In genomic region chr15:31482122-31482922, GRCh38 we compare ENCODE assay signal across 14 cellular contexts.
DNase-seq lines count a peak whose midpoint lies in the region; ATAC-seq and TF ChIP-seq lines count a peak whose summit lies in the region.
"Had no signal": no experiment of that assay in that cellular context is flagged by ENCODE, and none has a peak within 500 bp of the region (broad histone marks: within the 10 kb centered on the region; RNA-seq: fewer than 3 reads in every experiment).

No MANE protein-coding gene starts in this region.

- peak overlapping the region; percentile 33 for H3K4me3 ChIP-seq in effector memory CD4-positive, alpha-beta T cell (ENCODE audit: insufficient read depth, low read depth, low read length, poor library complexity, severe bottlenecking)
- H3K4me3 ChIP-seq in smooth muscle cell: no peak overlapping the region
- H3K4me3 ChIP-seq: SJSA1 had no signal

- peak overlapping the region; percentile 80 for H3K4me2 ChIP-seq in smooth muscle cell

- H3K4me3 Mint-ChIP-seq in T-helper 1 cell treated with Interleukin-12 subunit alpha and Interleukin-12 subunit beta and Interleukin-4 antibody, amounts not matched to agents 30 μg/mL and 1 μg/mL, for 36 hours: peak overlapping the region; percentile 98
- H3K4me3 Mint-ChIP-seq in T-helper 17 cell: peak overlapping the region; percentile 92

- H3K4me1 ChIP-seq in effector memory CD4-positive, alpha-beta T cell (ENCODE audit: control insufficient read depth, insufficient read depth, low read length, poor library complexity, severe bottlenecking): peaks cover 16% of the 10 kb centered on the region
- H3K4me1 ChIP-seq in smooth muscle cell (ENCODE audit: low read depth): peaks cover 8% of the 10 kb centered on the region
- H3K4me1 ChIP-seq: SJSA1 had no signal

- no peak overlapping the region for H2AFZ ChIP-seq in smooth muscle cell (ENCODE audit: low read depth)

- no peaks in the 10 kb centered on the region for H3K27me3 Mint-ChIP-seq in T-helper 1 cell treated with Interleukin-12 subunit alpha and Interleukin-12 subunit beta and Interleukin-4 antibody, amounts not matched to agents 30 μg/mL and 1 μg/mL, for 36 hours (ENCODE audit: low read depth)
- H3K27me3 Mint-ChIP-seq in T-helper 17 cell: no peaks in the 10 kb centered on the region

- H3K27ac ChIP-seq in effector memory CD4-positive, alpha-beta T cell (ENCODE audit: insufficient read depth, low read length, poor library complexity, severe bottlenecking): no peak overlapping the region
- H3K27ac ChIP-seq in smooth muscle cell (ENCODE audit: low read depth): no peak overlapping the region
- H3K27ac ChIP-seq: 22Rv1, SJSA1 had no signal

- ATAC-seq in T-helper 17 cell: no peak
- ATAC-seq in HG03095 (IDR thresholded peaks at IDR 0.05; ENCODE audit: unreplicated experiment): no peak

- peaks cover 6% of the 10 kb centered on the region for H3K9me3 Mint-ChIP-seq in T-helper 1 cell treated with Interleukin-12 subunit alpha and Interleukin-12 subunit beta and Interleukin-4 antibody, amounts not matched to agents 30 μg/mL and 1 μg/mL, for 36 hours

- no peak for DNase-seq in T-helper 1 cell
- DNase-seq in T-helper 17 cell: no peak
- no peak for DNase-seq in effector memory CD4-positive, alpha-beta T cell
- no peak for DNase-seq in smooth muscle cell (lab: John Stamatoyannopoulos, UW; ENCODE audit: unreplicated experiment)
- no peak for DNase-seq in COLO668 (lab: John Stamatoyannopoulos, UW; ENCODE audit: unreplicated experiment)
- no peak for DNase-seq in HuH-7.5 (ENCODE audit: low spot score)
- DNase-seq: foreskin melanocyte, KBM-7, NCI-H2029, transverse colon had no signal

- H3K9me3 ChIP-seq in T-helper 17 cell (ENCODE audit: control insufficient read depth, low read length, poor library complexity, severe bottlenecking): no peaks in the 10 kb centered on the region
- H3K9me3 ChIP-seq in effector memory CD4-positive, alpha-beta T cell (ENCODE audit: control insufficient read depth, low read length): no peaks in the 10 kb centered on the region
- H3K9me3 ChIP-seq in smooth muscle cell (replicated peaks; ENCODE audit: low read depth): no peaks in the 10 kb centered on the region
- H3K9me3 ChIP-seq: transverse colon had no signal

- no peaks in the 10 kb centered on the region for H3K36me3 ChIP-seq in effector memory CD4-positive, alpha-beta T cell (ENCODE audit: control insufficient read depth, insufficient read depth, low read length)
- H3K36me3 ChIP-seq in smooth muscle cell (ENCODE audit: low read depth): no peaks in the 10 kb centered on the region
- H3K36me3 ChIP-seq: SJSA1, transverse colon had no signal

- no peaks in the 10 kb centered on the region for H4K20me1 ChIP-seq in smooth muscle cell (ENCODE audit: low read depth)

- no peaks in the 10 kb centered on the region for H3K79me2 ChIP-seq in smooth muscle cell (ENCODE audit: low read depth)

- no peaks in the 10 kb centered on the region for H3K27me3 ChIP-seq in effector memory CD4-positive, alpha-beta T cell (replicated peaks; ENCODE audit: control insufficient read depth, insufficient read depth, low read length, poor library complexity, severe bottlenecking)
- H3K27me3 ChIP-seq in smooth muscle cell (ENCODE audit: low read depth): peaks cover 23% of the 10 kb centered on the region

- H3K27ac Mint-ChIP-seq in T-helper 1 cell treated with Interleukin-12 subunit alpha and Interleukin-12 subunit beta and Interleukin-4 antibody, amounts not matched to agents 30 μg/mL and 1 μg/mL, for 36 hours: peak overlapping the region; percentile 98
- peak overlapping the region; percentile 72 for H3K27ac Mint-ChIP-seq in T-helper 17 cell

- peaks cover 43% of the 10 kb centered on the region for H3K4me1 Mint-ChIP-seq in T-helper 1 cell treated with Interleukin-12 subunit alpha and Interleukin-12 subunit beta and Interleukin-4 antibody, amounts not matched to agents 30 μg/mL and 1 μg/mL, for 36 hours (ENCODE audit: low read depth)
- peaks cover 20% of the 10 kb centered on the region for H3K4me1 Mint-ChIP-seq in T-helper 17 cell

- H3K9ac ChIP-seq in smooth muscle cell (ENCODE audit: low read depth): no peak overlapping the region

- peaks cover 42% of the 10 kb centered on the region for H3K36me3 Mint-ChIP-seq in T-helper 1 cell treated with Interleukin-12 subunit alpha and Interleukin-12 subunit beta and Interleukin-4 antibody, amounts not matched to agents 30 μg/mL and 1 μg/mL, for 36 hours (ENCODE audit: low read depth)
- H3K36me3 Mint-ChIP-seq in T-helper 17 cell (ENCODE audit: low read depth): peaks cover 2% of the 10 kb centered on the region

- TF ChIP-seq CTCF in smooth muscle cell (IDR thresholded peaks at IDR 0.05; ENCODE audit: borderline replicate concordance, insufficient read depth, poor library complexity, severe bottlenecking): no peak

- WGBS in smooth muscle cell (ENCODE audit: low lambda C conversion rate): 96% methylated on average over 38 of the region's 38 CpGs

- H3F3A ChIP-seq in smooth muscle cell (ENCODE audit: low read depth): no peaks in the 10 kb centered on the region
